33 cellular contexts compared by ENCODE assay signal in genomic region chr4:121876976-121877773, GRCh38. TPM values are rescaled to one million over a fixed set of nuclear protein-coding genes. Genes with fewer than 3 reads are reported as not detected.
DNase-seq lines count a peak whose midpoint lies in the region; ATAC-seq, FAIRE-seq and TF ChIP-seq lines count a peak whose summit lies in the region.
"Had no signal": no experiment of that assay in that cellular context is flagged by ENCODE, and none has a peak within 500 bp of the region (broad histone marks: within the 10 kb centered on the region; RNA-seq: fewer than 3 reads in every experiment).

No MANE protein-coding gene starts in this region.

- H3K4me3 ChIP-seq in effector memory CD4-positive, alpha-beta T cell (ENCODE audit: insufficient read depth, low read depth, low read length, poor library complexity, severe bottlenecking): no peak overlapping the region
- H3K4me3 ChIP-seq: cardiac muscle cell, colonic mucosa, MG63, Peyer's patch, stomach, thyroid gland had no signal

- no peaks in the 10 kb centered on the region for H3K23me2 ChIP-seq in H9 (ENCODE audit: insufficient read length, low read depth, low read length, poor library complexity, severe bottlenecking)

- no peak overlapping the region for H3K27ac ChIP-seq in H9 (ENCODE audit: insufficient read length, low read depth, low read length)
- H3K27ac ChIP-seq in effector memory CD4-positive, alpha-beta T cell (ENCODE audit: insufficient read depth, low read length, poor library complexity, severe bottlenecking): no peak overlapping the region
- H3K27ac ChIP-seq: C4-2B, cardiac muscle cell, colonic mucosa, Peyer's patch, stomach, thyroid gland had no signal

- TF ChIP-seq POLR2A in GM12892 (IDR thresholded peaks at IDR 0.05; ENCODE audit: low read depth, low read length): no peak

- H3K9me3 ChIP-seq in H9 (ENCODE audit: control insufficient read depth, low read depth, low read length): no peaks in the 10 kb centered on the region
- no peaks in the 10 kb centered on the region for H3K9me3 ChIP-seq in effector memory CD4-positive, alpha-beta T cell (ENCODE audit: control insufficient read depth, low read length)
- H3K9me3 ChIP-seq: Caco-2, colonic mucosa, MG63, Peyer's patch, stomach, thyroid gland had no signal

- H2BK15ac ChIP-seq in H9 (ENCODE audit: low read depth, low read length): no peak overlapping the region

- 0 out of 3 replicates have a peak, but pooled peaks have one; percentile 13 for TF ChIP-seq CTCF in H9 (conservative IDR thresholded peaks at IDR 0.05)

- no peak overlapping the region for H3K9ac ChIP-seq in H9 (ENCODE audit: extremely low read depth, insufficient read length, low read length)

- no peak overlapping the region for H3K4me2 ChIP-seq in H9 (ENCODE audit: insufficient read depth, insufficient read length, low read length)

- H3K79me2 ChIP-seq in H9 (ENCODE audit: insufficient read depth, low read length): no peaks in the 10 kb centered on the region

- no peak overlapping the region for H3K14ac ChIP-seq in H9 (ENCODE audit: insufficient read depth, low read length)

- ATAC-seq in HG03521 (IDR thresholded peaks at IDR 0.05; ENCODE audit: unreplicated experiment): no peak
- ATAC-seq: sciatic nerve had no signal

- no peak overlapping the region for H2BK120ac ChIP-seq in H9 (ENCODE audit: low read depth, low read length, poor library complexity, severe bottlenecking)

- H3K23ac ChIP-seq in H9 (ENCODE audit: insufficient read length, low read depth, low read length): no peak overlapping the region

- H4K20me1 ChIP-seq in H9 (ENCODE audit: control insufficient read depth, insufficient read depth, insufficient read length): no peaks in the 10 kb centered on the region

- no peaks in the 10 kb centered on the region for H3K9me3 Mint-ChIP-seq in H9
- H3K9me3 Mint-ChIP-seq: activated CD4-positive, alpha-beta T cell treated with anti-CD3 and anti-CD28 coated beads, Interleukin-2, amount 10 ng/mL, durations not matched to agents 24 days and 14 days; activated naive CD8-positive, alpha-beta T cell treated with anti-CD3 and anti-CD28 coated beads for 36 hours; mesothelial cell of epicardium; naive B cell had no signal

- H3K4me3 Mint-ChIP-seq in H9: no peak overlapping the region
- H3K4me3 Mint-ChIP-seq: activated CD4-positive, alpha-beta T cell treated with anti-CD3 and anti-CD28 coated beads, Interleukin-2, amount 10 ng/mL, durations not matched to agents 24 days and 14 days; activated naive CD8-positive, alpha-beta T cell treated with anti-CD3 and anti-CD28 coated beads for 36 hours; mesothelial cell of epicardium; naive B cell had no signal

- no peak overlapping the region for H4K5ac ChIP-seq in H9 (ENCODE audit: insufficient read length, low read depth, low read length)

- H3K4me1 ChIP-seq in H9 (ENCODE audit: insufficient read depth, low read length): no peaks in the 10 kb centered on the region
- H3K4me1 ChIP-seq in effector memory CD4-positive, alpha-beta T cell (ENCODE audit: control insufficient read depth, insufficient read depth, low read length, poor library complexity, severe bottlenecking): no peaks in the 10 kb centered on the region
- H3K4me1 ChIP-seq: Caco-2, colonic mucosa, Peyer's patch, stomach, thyroid gland had no signal

- no peak overlapping the region for H2BK20ac ChIP-seq in H9 (ENCODE audit: low read depth, low read length, poor library complexity, severe bottlenecking)

- no peak overlapping the region for H2AK5ac ChIP-seq in H9 (ENCODE audit: insufficient read length, low read length)

- no peak overlapping the region for H3K27ac Mint-ChIP-seq in H9
- H3K27ac Mint-ChIP-seq: activated CD4-positive, alpha-beta T cell treated with anti-CD3 and anti-CD28 coated beads, Interleukin-2, amount 10 ng/mL, durations not matched to agents 24 days and 14 days; activated naive CD8-positive, alpha-beta T cell treated with anti-CD3 and anti-CD28 coated beads for 36 hours; mesothelial cell of epicardium; progenitor cell of endocrine pancreas had no signal

- H3K36me3 Mint-ChIP-seq in H9 (ENCODE audit: insufficient read depth in 1 of 3, low read depth in 3 of 3): no peaks in the 10 kb centered on the region
- H3K36me3 Mint-ChIP-seq: activated naive CD8-positive, alpha-beta T cell treated with anti-CD3 and anti-CD28 coated beads for 36 hours; mesothelial cell of epicardium; naive B cell had no signal

- H3K4ac ChIP-seq in H9 (ENCODE audit: low read depth, low read length): no peak overlapping the region

- no peak overlapping the region for H2AFZ ChIP-seq in H9 (ENCODE audit: low read length)

- no peak for FAIRE-seq in GM12892 (lab: Jason Lieb, UNC)

- no peaks in the 10 kb centered on the region for H3K27me3 ChIP-seq in H9 (ENCODE audit: insufficient read depth, low read length)
- H3K27me3 ChIP-seq in effector memory CD4-positive, alpha-beta T cell (replicated peaks; ENCODE audit: control insufficient read depth, insufficient read depth, low read length, poor library complexity, severe bottlenecking): peaks cover 3% of the 10 kb centered on the region
- H3K27me3 ChIP-seq: cardiac muscle cell, colonic mucosa, Peyer's patch, thyroid gland had no signal

- H3K4me1 Mint-ChIP-seq in H9: peaks cover 0 to 2% of the 10 kb centered on the region in 2 experiments; a peak in 1 of 4 replicates
- H3K4me1 Mint-ChIP-seq: activated CD4-positive, alpha-beta T cell treated with anti-CD3 and anti-CD28 coated beads, Interleukin-2, amount 10 ng/mL, durations not matched to agents 24 days and 14 days; mesothelial cell of epicardium; naive B cell had no signal

- H4K8ac ChIP-seq in H9 (replicated peaks; ENCODE audit: insufficient read length, low read depth, low read length): no peak overlapping the region

- H3T11ph ChIP-seq in H9 (ENCODE audit: low read length): no peak overlapping the region

- H2BK12ac ChIP-seq in H9 (ENCODE audit: insufficient read length, low read depth, low read length): no peak overlapping the region

- no peak overlapping the region for H2BK5ac ChIP-seq in H9 (ENCODE audit: insufficient read length, low read length)

- H3K56ac ChIP-seq in H9 (ENCODE audit: insufficient read length, low read depth, low read length): no peak overlapping the region

- H3K27me3 Mint-ChIP-seq in H9 (ENCODE audit: low read depth): peaks cover 5% of the 10 kb centered on the region

- no peaks in the 10 kb centered on the region for H3K79me1 ChIP-seq in H9 (ENCODE audit: insufficient read depth, low read depth, low read length, poor library complexity, severe bottlenecking)

- no CpG with 5 or more reads among the region's 4 CpGs for WGBS in H9 (ENCODE audit: extremely low coverage, insufficient read length, low lambda C conversion rate)

- DNase-seq in H9: no peak
- DNase-seq in RPMI7951 (ENCODE audit: low read depth): peak; percentile 3
- DNase-seq in fibroblast of peridontal ligament (ENCODE audit: extremely low read depth): peak; percentile 26
- DNase-seq in effector memory CD4-positive, alpha-beta T cell: no peak
- no peak for DNase-seq in H4 (ENCODE audit: low spot score)
- DNase-seq in GM12892 (ENCODE audit: insufficient read length): no peak
- DNase-seq: activated CD4-positive, alpha-beta T cell treated with anti-CD3 and anti-CD28 coated beads, Interleukin-2, amount 10 ng/mL, durations not matched to agents 24 days and 14 days; activated naive CD8-positive, alpha-beta T cell treated with anti-CD3 and anti-CD28 coated beads for 36 hours; aorta; Caco-2; colonic mucosa; DND-41; effector CD8-positive, alpha-beta T cell; foreskin melanocyte; KG1; kidney glomerular epithelial cell; MG63; naive B cell; NCI-H1105 treated with DMSO at 0.1 percent for 48 hours; NCI-H2029 treated with DMSO at 0.1 percent for 48 hours; NCI-H69; nucleus accumbens; Peyer's patch; stimulated activated CD4-positive, alpha-beta T cell treated with anti-CD3 and anti-CD28 coated beads, Interleukin-4, amount 100 ng/mL, for 1 hour; stomach; T1000; thyroid gland had no signal

- H3K36me3 ChIP-seq in effector memory CD4-positive, alpha-beta T cell (ENCODE audit: control insufficient read depth, insufficient read depth, low read length): no peaks in the 10 kb centered on the region
- H3K36me3 ChIP-seq: colonic mucosa, MG63, Peyer's patch, stomach, thyroid gland had no signal

- no peak overlapping the region for H4K91ac ChIP-seq in H9 (ENCODE audit: insufficient read length, low read depth, low read length)

- no peak overlapping the region for H3K18ac ChIP-seq in H9 (ENCODE audit: insufficient read length, low read depth, low read length)

RNA-seq across cellular contexts. Expression of gene BBS7, which starts 6.9 kb away (rescaled TPM):
- total RNA-seq in H9 (2021): 26.2 and 28.5 TPM in 2 replicates
- 13.9 and 15.4 TPM in 2 replicates for total RNA-seq in RPMI7951 (2014; rRNA removed; shearing (Covaris generic))
- 16.5 and 18.0 TPM in 2 replicates for total RNA-seq in H4 (2014; rRNA removed; shearing (Covaris generic))
- 8.8 TPM for polyA plus RNA-seq in GM12892 (2012; ENCODE audit: missing spikeins)

RNA-seq across cellular contexts. Expression of gene CCNA2, which starts 53.5 kb away (rescaled TPM):
- total RNA-seq in H9 (2021): 89.0 and 89.2 TPM in 2 replicates
- 187 and 194 TPM in 2 replicates for total RNA-seq in RPMI7951 (2014; rRNA removed; shearing (Covaris generic))
- 119 and 132 TPM in 2 replicates for total RNA-seq in H4 (2014; rRNA removed; shearing (Covaris generic))
- 35.5 TPM for polyA plus RNA-seq in GM12892 (2012; ENCODE audit: missing spikeins)

Comparison
In these comparisons a context has a peak if more than half of its experiments do, and no peak if none do; other contexts are left out.
1. DNase-seq: peak in RPMI7951 (single experiment) and fibroblast of peridontal ligament (single experiment); none in H9 (single experiment), effector memory CD4-positive, alpha-beta T cell (0 of 3), H4 (single experiment) and GM12892 (single experiment).